25 cellular contexts compared by ENCODE assay signal in the genomic region with DNA sequence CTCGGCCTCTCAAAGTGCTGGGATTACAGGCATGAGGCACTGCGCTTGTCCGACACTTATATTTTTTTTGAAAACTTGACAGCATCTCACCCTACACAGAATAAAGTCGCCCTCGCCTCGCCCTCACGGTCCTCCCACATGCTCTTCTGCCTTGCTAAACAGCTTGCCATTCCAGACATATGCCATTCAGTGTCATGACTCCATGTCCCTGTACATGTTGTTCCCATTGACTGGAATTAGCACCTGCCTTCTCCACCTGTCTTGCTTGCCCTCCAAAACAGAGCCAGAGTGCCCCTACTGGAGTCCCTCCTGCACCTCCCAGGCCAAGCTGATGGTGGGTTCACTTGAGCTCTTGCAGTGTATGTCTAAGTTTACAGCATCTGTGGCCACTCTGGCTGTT. TPM values are rescaled to one million over a fixed set of nuclear protein-coding genes. Genes with fewer than 3 reads are reported as not detected.
DNase-seq lines count a peak whose midpoint lies in the region; ATAC-seq and TF ChIP-seq lines count a peak whose summit lies in the region.
"Had no signal": no experiment of that assay in that cellular context is flagged by ENCODE, and none has a peak within 500 bp of the region (broad histone marks: within the 10 kb centered on the region; RNA-seq: fewer than 3 reads in every experiment).

No MANE protein-coding gene starts in this region.

- H3K27ac Mint-ChIP-seq in activated naive CD8-positive, alpha-beta T cell treated with anti-CD3 and anti-CD28 coated beads for 36 hours = peak overlapping the region; percentile 17
- H3K27ac Mint-ChIP-seq in activated naive CD8-positive, alpha-beta T cell treated with anti-CD3 and anti-CD28 coated beads, Interleukin-2, amount 50 U/mL, for 24 hours = no peak overlapping the region
- H3K27ac Mint-ChIP-seq: activated CD4-positive, alpha-beta T cell treated with anti-CD3 and anti-CD28 coated beads, Interleukin-2, amount 10 ng/mL, durations not matched to agents 7 days and 5 days; nephron had no signal

- 59 to 71% (median 69%) methylated on average over 7 of the region's 7 CpGs for WGBS in heart left ventricle, 4 donors
- 89 to 90% methylated on average over 7 of the region's 7 CpGs for WGBS in thyroid gland, 2 donors

- in situ Hi-C loops in Panc1 (cut with HindIII; ENCODE audit: low pct_unique_long_range_greater_than_20kb, low sequenced_read_pairs) = no loop called here

- TF ChIP-seq POLR2A in heart left ventricle (IDR thresholded peaks at IDR 0.05) (no peak), thyroid gland (IDR thresholded peaks at IDR 0.05) (no peak)

- BruUV-seq in Panc1 (replicated peaks; lab: Mats Ljungman, UMichigan) = no TSS peak

- no peaks in the 10 kb centered on the region for H3K27me3 ChIP-seq in Panc1 (ENCODE audit: control insufficient read depth, insufficient read depth, low read length)
- H3K27me3 ChIP-seq in heart left ventricle = no peaks in the 10 kb centered on the region
- no peaks in the 10 kb centered on the region for H3K27me3 ChIP-seq in thyroid gland
- H3K27me3 ChIP-seq: tibial artery had no signal

- no peak for ATAC-seq in activated naive CD8-positive, alpha-beta T cell treated with anti-CD3 and anti-CD28 coated beads, Interleukin-2, amount 50 U/mL, for 24 hours
- ATAC-seq in Panc1 = peak; percentile 35; the same call in 1 of the 2 replicates
- peak; percentile 33 to 79 (median 54) for ATAC-seq in heart left ventricle
- ATAC-seq in HG02852 (IDR thresholded peaks at IDR 0.05; ENCODE audit: unreplicated experiment) = no peak
- ATAC-seq in GM21515 (IDR thresholded peaks at IDR 0.05; ENCODE audit: unreplicated experiment) = no peak
- ATAC-seq: GM12878 had no signal

- no peaks in the 10 kb centered on the region for H3K9me3 ChIP-seq in Panc1 (ENCODE audit: control insufficient read depth, insufficient read depth, low read depth, low read length)
- no peaks in the 10 kb centered on the region for H3K9me3 ChIP-seq in heart left ventricle
- no peaks in the 10 kb centered on the region for H3K9me3 ChIP-seq in thyroid gland
- H3K9me3 ChIP-seq: tibial artery had no signal

- intact Hi-C loops in Panc1 (cut with micrococcal nuclease; ENCODE audit: unreplicated experiment) (no loop called here), heart left ventricle (cut with DNase I) (loop anchor here in 1 of 10 donors (10.0 kb wide), 1 partner anchor 104 kb away; no protein-coding TSS in a partner anchor), thyroid gland (cut with DNase I) (loop anchor here (10.0 kb wide), 2 partner anchors 84 to 326 kb away; partner anchors contain the start of genes CCT6A and PSPH)

- DNase-seq in activated naive CD8-positive, alpha-beta T cell treated with anti-CD3 and anti-CD28 coated beads for 36 hours = no peak
- DNase-seq in activated naive CD8-positive, alpha-beta T cell treated with anti-CD3 and anti-CD28 coated beads, Interleukin-2, amount 50 U/mL, for 24 hours = no peak
- DNase-seq in Panc1 (ENCODE audit: low read depth, low spot score) (no peak), heart left ventricle (peak in 1 of 5 donors; percentile 17), thyroid gland (no peak)
- DNase-seq in activated CD4-positive, alpha-beta T cell treated with anti-CD3 and anti-CD28 coated beads for 4 hours = no peak
- DNase-seq: activated CD4-positive, alpha-beta T cell treated with anti-CD3 and anti-CD28 coated beads, Interleukin-2, amount 10 ng/mL, durations not matched to agents 7 days and 5 days; activated gamma-delta T cell; amygdala; CD4-positive, alpha-beta memory T cell; cerebellar nuclear complex; DMS79; foreskin melanocyte; GOT3; MM.1S; NCI-H1436; stimulated activated CD4-positive, alpha-beta T cell treated with anti-CD3 and anti-CD28 coated beads, Interleukin-1b, Interleukin-23, amount 100 ng/mL, for 48 hours; stimulated activated naive CD4-positive, alpha-beta T cell; T-helper 1 cell; tibial artery had no signal

- CTCF ChIA-PET in Panc1 (lab: Charles Lee) = no interaction called here

- TF ChIP-seq CTCF in Panc1 (IDR thresholded peaks at IDR 0.05) (no peak), heart left ventricle (IDR thresholded peaks at IDR 0.05) (no peak), thyroid gland (IDR thresholded peaks at IDR 0.05) (no peak)

- H3K4me1 Mint-ChIP-seq in activated naive CD8-positive, alpha-beta T cell treated with anti-CD3 and anti-CD28 coated beads for 36 hours = peaks cover 22% of the 10 kb centered on the region
- H3K4me1 Mint-ChIP-seq in activated naive CD8-positive, alpha-beta T cell treated with anti-CD3 and anti-CD28 coated beads, Interleukin-2, amount 50 U/mL, for 24 hours = peaks cover 22% of the 10 kb centered on the region

- no peak overlapping the region for H3K4me3 Mint-ChIP-seq in activated naive CD8-positive, alpha-beta T cell treated with anti-CD3 and anti-CD28 coated beads for 36 hours
- H3K4me3 Mint-ChIP-seq in activated naive CD8-positive, alpha-beta T cell treated with anti-CD3 and anti-CD28 coated beads, Interleukin-2, amount 50 U/mL, for 24 hours = no peak overlapping the region
- H3K4me3 Mint-ChIP-seq: activated CD4-positive, alpha-beta T cell treated with anti-CD3 and anti-CD28 coated beads, Interleukin-2, amount 10 ng/mL, durations not matched to agents 7 days and 5 days; CD4-positive, alpha-beta memory T cell; IgD-negative memory B cell; nephron had no signal

- peaks cover 19% of the 10 kb centered on the region for H3K4me1 ChIP-seq in Panc1 (ENCODE audit: control insufficient read depth, insufficient read depth, low read length)
- H3K4me1 ChIP-seq in heart left ventricle = peaks cover 0 to 67% (median 14%) of the 10 kb centered on the region in 12 donors
- peaks cover 17 to 26% of the 10 kb centered on the region in 2 donors for H3K4me1 ChIP-seq in thyroid gland

- POLR2A ChIA-PET in Panc1 (lab: Charles Lee) = no interaction called here

- peak overlapping the region; percentile 41; the same call in 1 of the 2 replicates for H3K27ac ChIP-seq in Panc1 (ENCODE audit: low read length)
- H3K27ac ChIP-seq in heart left ventricle = peak overlapping the region; percentile 54 to 86 (median 79)
- peak overlapping the region in 2 of 3 donors; percentile 43 to 57 for H3K27ac ChIP-seq in thyroid gland
- H3K27ac ChIP-seq: tibial artery had no signal

- peaks cover 24% of the 10 kb centered on the region for H3K36me3 Mint-ChIP-seq in activated naive CD8-positive, alpha-beta T cell treated with anti-CD3 and anti-CD28 coated beads for 36 hours
- H3K36me3 Mint-ChIP-seq in activated naive CD8-positive, alpha-beta T cell treated with anti-CD3 and anti-CD28 coated beads, Interleukin-2, amount 50 U/mL, for 24 hours (ENCODE audit: low read depth) = peaks cover 9% of the 10 kb centered on the region

- H3K27me3 Mint-ChIP-seq in activated naive CD8-positive, alpha-beta T cell treated with anti-CD3 and anti-CD28 coated beads for 36 hours = no peaks in the 10 kb centered on the region
- H3K27me3 Mint-ChIP-seq in activated naive CD8-positive, alpha-beta T cell treated with anti-CD3 and anti-CD28 coated beads, Interleukin-2, amount 50 U/mL, for 24 hours = no peaks in the 10 kb centered on the region
- H3K27me3 Mint-ChIP-seq: activated CD4-positive, alpha-beta T cell treated with anti-CD3 and anti-CD28 coated beads, Interleukin-2, amount 10 ng/mL, durations not matched to agents 7 days and 5 days; CD4-positive, alpha-beta memory T cell; IgD-negative memory B cell had no signal

- no peaks in the 10 kb centered on the region for H3K9me3 Mint-ChIP-seq in activated naive CD8-positive, alpha-beta T cell treated with anti-CD3 and anti-CD28 coated beads for 36 hours
- no peaks in the 10 kb centered on the region for H3K9me3 Mint-ChIP-seq in activated naive CD8-positive, alpha-beta T cell treated with anti-CD3 and anti-CD28 coated beads, Interleukin-2, amount 50 U/mL, for 24 hours
- H3K9me3 Mint-ChIP-seq: activated CD4-positive, alpha-beta T cell treated with anti-CD3 and anti-CD28 coated beads, Interleukin-2, amount 10 ng/mL, durations not matched to agents 7 days and 5 days; IgD-negative memory B cell; nephron had no signal

- no peaks in the 10 kb centered on the region for H3K36me3 ChIP-seq in Panc1 (ENCODE audit: control insufficient read depth, insufficient read depth, low read length)
- H3K36me3 ChIP-seq in heart left ventricle = peaks cover 0 to 12% (median 3%) of the 10 kb centered on the region in 9 donors
- no peaks in the 10 kb centered on the region for H3K36me3 ChIP-seq in thyroid gland

- no peak overlapping the region for H3K4me3 ChIP-seq in Panc1 (ENCODE audit: low read depth in 2 of 2, low read length in 2 of 2)
- no peak overlapping the region for H3K4me3 ChIP-seq in heart left ventricle
- no peak overlapping the region for H3K4me3 ChIP-seq in thyroid gland (replicated peaks in 1 of 3)
- H3K4me3 ChIP-seq: GM12878, tibial artery had no signal

RNA-seq across cellular contexts. Expression of gene NIPSNAP2, which starts 6.2 kb away (rescaled TPM):
- 10 to 100 TPM; 47.0 to 47.2 TPM for total RNA-seq in activated naive CD8-positive, alpha-beta T cell treated with anti-CD3 and anti-CD28 coated beads for 36 hours
- total RNA-seq in Panc1 (2021; ENCODE audit: unreplicated experiment) (93.2 TPM), heart left ventricle (100 to 1,000 TPM; 184 to 529 (median 329) TPM), thyroid gland (100 to 1,000 TPM; 142 to 203 (median 175) TPM)
- 75.6 TPM for polyA plus RNA-seq in Panc1 (2012; ENCODE audit: insufficient read length)
- 100 to 1,000 TPM; 119 to 158 TPM for polyA plus RNA-seq in heart left ventricle

RNA-seq across cellular contexts. Expression of gene MRPS17, which starts 18.9 kb away (rescaled TPM):
- 10 to 100 TPM; 40.0 to 40.2 TPM for total RNA-seq in activated naive CD8-positive, alpha-beta T cell treated with anti-CD3 and anti-CD28 coated beads for 36 hours
- total RNA-seq in Panc1 (2021; ENCODE audit: unreplicated experiment) (28.9 TPM), heart left ventricle (10 to 100 TPM; 14.8 to 24.2 (median 19.0) TPM), thyroid gland (10 to 100 TPM in 2 of 4 donors, 1 to 10 TPM in 2; 8.7 to 11.2 (median 9.7) TPM)
- polyA plus RNA-seq in Panc1 (2012; ENCODE audit: insufficient read length) = 25.9 TPM
- 10 to 100 TPM; 17.6 to 28.1 TPM for polyA plus RNA-seq in heart left ventricle

Comparison
In these comparisons a context has a peak if more than half of its experiments do, and no peak if none do; other contexts are left out.
1. ATAC-seq: peak in Panc1 (single experiment) and heart left ventricle (4 of 4); none in activated naive CD8-positive, alpha-beta T cell treated with anti-CD3 and anti-CD28 coated beads, Interleukin-2, amount 50 U/mL, for 24 hours (single experiment), HG02852 (single experiment) and GM21515 (single experiment).
2. Peak in every context shown above with its lines, with median percentiles within 50 percentile points of each other: H3K27ac ChIP-seq.